Comparison of ENCODE assay signal across 21 cellular contexts in the genomic region with DNA sequence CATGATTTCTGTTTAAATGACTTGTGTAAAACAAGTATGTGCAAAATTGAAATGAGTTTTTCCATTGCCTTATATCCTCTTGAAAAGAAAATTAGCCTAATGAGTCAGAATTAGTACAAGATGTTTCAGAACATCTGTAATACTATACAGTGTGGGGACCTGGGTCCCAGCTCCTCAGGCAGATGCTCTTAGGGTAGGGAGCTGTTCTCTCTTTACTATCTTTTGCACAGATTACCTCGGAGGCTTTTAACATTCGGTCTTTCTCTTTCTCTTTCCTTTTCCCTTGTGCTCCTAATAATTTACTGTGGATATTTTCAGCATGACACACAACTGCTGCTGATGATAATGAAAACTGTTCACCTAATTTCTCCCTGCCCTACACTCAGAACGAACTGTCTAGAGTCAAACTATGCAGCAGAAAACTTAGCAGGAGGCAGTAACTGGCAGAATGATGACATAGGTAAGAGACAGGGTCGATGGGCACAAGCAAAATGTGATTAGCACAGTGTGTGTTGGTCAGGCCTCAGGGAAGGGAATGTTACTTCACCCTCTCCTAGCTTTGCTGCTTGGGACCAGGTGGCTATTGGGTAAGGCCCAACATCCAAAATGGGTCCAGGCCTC.
DNase-seq lines count a peak whose midpoint lies in the region; ATAC-seq and TF ChIP-seq lines count a peak whose summit lies in the region.
"Had no signal": no experiment of that assay in that cellular context is flagged by ENCODE, and none has a peak within 500 bp of the region (broad histone marks: within the 10 kb centered on the region; RNA-seq: fewer than 3 reads in every experiment).

No MANE protein-coding gene starts in this region.

- in situ Hi-C loops in gastrocnemius medialis (cut with MboI; ENCODE audit: low sequenced_read_pairs in 4 of 4): no loop called here

- DNase-seq in LHCN-M2 (ENCODE audit: low read depth) (peak; percentile 31), fibroblast of peridontal ligament (ENCODE audit: extremely low read depth) (peak; percentile 0), type B pancreatic cell (ENCODE audit: extremely low spot score, unreplicated experiment) (no peak), gastrocnemius medialis (no peak), NCI-H187 treated with DMSO at 0.1 percent for 48 hours (lab: John Stamatoyannopoulos, UW) (no peak)
- DNase-seq: CD8-positive, alpha-beta T cell; DND-41; GDM1; GOT3; KBM-7; NCI-H1092; NCI-H146; NCI-H2081 treated with DMSO at 0.1 percent for 48 hours; NCI-H526; RPMI8226; SIG-M5; SW 1271 had no signal

- no peaks in the 10 kb centered on the region for H3K27me3 Mint-ChIP-seq in type B pancreatic cell

- no peak overlapping the region for H3K27ac ChIP-seq in gastrocnemius medialis
- H3K27ac ChIP-seq: BLaER1 had no signal

- no peak overlapping the region for H3K4me3 Mint-ChIP-seq in type B pancreatic cell
- H3K4me3 Mint-ChIP-seq: CD8-positive, alpha-beta T cell had no signal

- peaks cover 4% of the 10 kb centered on the region for H3K9me3 Mint-ChIP-seq in type B pancreatic cell
- H3K9me3 Mint-ChIP-seq: CD8-positive, alpha-beta T cell had no signal

- TF ChIP-seq POLR2A in gastrocnemius medialis (IDR thresholded peaks at IDR 0.05): no peak

- no peaks in the 10 kb centered on the region for H3K27me3 ChIP-seq in gastrocnemius medialis
- H3K27me3 ChIP-seq: BLaER1 had no signal

- no peak overlapping the region for H3K4me3 ChIP-seq in gastrocnemius medialis
- H3K4me3 ChIP-seq: BLaER1, GM12878 had no signal

- intact Hi-C loops in gastrocnemius medialis (cut with DNase I; ENCODE audit: low total_unique reads): no loop called here

- H3K4me1 ChIP-seq in gastrocnemius medialis: no peaks in the 10 kb centered on the region
- H3K4me1 ChIP-seq: BLaER1 had no signal

- H3K4me1 Mint-ChIP-seq in type B pancreatic cell (ENCODE audit: unreplicated experiment): no peaks in the 10 kb centered on the region

- H3K36me3 Mint-ChIP-seq in type B pancreatic cell: no peaks in the 10 kb centered on the region
- H3K36me3 Mint-ChIP-seq: CD8-positive, alpha-beta T cell had no signal

- H3K27ac Mint-ChIP-seq in type B pancreatic cell: peak overlapping the region; percentile 1
- H3K27ac Mint-ChIP-seq: CD8-positive, alpha-beta T cell had no signal

- H3K9me3 ChIP-seq in gastrocnemius medialis: no peaks in the 10 kb centered on the region
- H3K9me3 ChIP-seq: BLaER1 had no signal

- no peak for TF ChIP-seq CTCF in type B pancreatic cell (conservative IDR thresholded peaks at IDR 0.05)
- TF ChIP-seq CTCF in gastrocnemius medialis (IDR thresholded peaks at IDR 0.05 in 4 of 5, conservative IDR thresholded peaks at IDR 0.05 in 1 of 5): no peak

- H3K36me3 ChIP-seq in gastrocnemius medialis: no peaks in the 10 kb centered on the region
- H3K36me3 ChIP-seq: BLaER1 had no signal

- ATAC-seq in SK-N-SH treated with all-trans-retinoic acid at 6 μM for 48 hours (peak; percentile 71), HG02571 (IDR thresholded peaks at IDR 0.05; ENCODE audit: unreplicated experiment) (no peak), gastrocnemius medialis (no peak)
- ATAC-seq: CD8-positive, alpha-beta T cell; GM12878 had no signal

TF ChIP-seq in SK-N-SH treated with all-trans-retinoic acid at 6 μM for 48 hours, 23 proteins besides CTCF, POLR2A, EP300 and RAD21:
- no peak for TF ChIP-seq ISL1 (CRISPR knock-in tag; IDR thresholded peaks at IDR 0.05)
- no peak for TF ChIP-seq BACH2 (CRISPR knock-in tag; IDR thresholded peaks at IDR 0.05; ENCODE audit: borderline replicate concordance)
- TF ChIP-seq, protein P1, sequence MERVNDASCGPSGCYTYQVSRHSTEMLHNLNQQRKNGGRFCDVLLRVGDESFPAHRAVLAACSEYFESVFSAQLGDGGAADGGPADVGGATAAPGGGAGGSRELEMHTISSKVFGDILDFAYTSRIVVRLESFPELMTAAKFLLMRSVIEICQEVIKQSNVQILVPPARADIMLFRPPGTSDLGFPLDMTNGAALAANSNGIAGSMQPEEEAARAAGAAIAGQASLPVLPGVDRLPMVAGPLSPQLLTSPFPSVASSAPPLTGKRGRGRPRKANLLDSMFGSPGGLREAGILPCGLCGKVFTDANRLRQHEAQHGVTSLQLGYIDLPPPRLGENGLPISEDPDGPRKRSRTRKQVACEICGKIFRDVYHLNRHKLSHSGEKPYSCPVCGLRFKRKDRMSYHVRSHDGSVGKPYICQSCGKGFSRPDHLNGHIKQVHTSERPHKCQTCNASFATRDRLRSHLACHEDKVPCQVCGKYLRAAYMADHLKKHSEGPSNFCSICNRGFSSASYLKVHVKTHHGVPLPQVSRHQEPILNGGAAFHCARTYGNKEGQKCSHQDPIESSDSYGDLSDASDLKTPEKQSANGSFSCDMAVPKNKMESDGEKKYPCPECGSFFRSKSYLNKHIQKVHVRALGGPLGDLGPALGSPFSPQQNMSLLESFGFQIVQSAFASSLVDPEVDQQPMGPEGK (CRISPR knock-in tag; IDR thresholded peaks at IDR 0.05; ENCODE audit: borderline replicate concordance): no peak
- TF ChIP-seq, protein P2, sequence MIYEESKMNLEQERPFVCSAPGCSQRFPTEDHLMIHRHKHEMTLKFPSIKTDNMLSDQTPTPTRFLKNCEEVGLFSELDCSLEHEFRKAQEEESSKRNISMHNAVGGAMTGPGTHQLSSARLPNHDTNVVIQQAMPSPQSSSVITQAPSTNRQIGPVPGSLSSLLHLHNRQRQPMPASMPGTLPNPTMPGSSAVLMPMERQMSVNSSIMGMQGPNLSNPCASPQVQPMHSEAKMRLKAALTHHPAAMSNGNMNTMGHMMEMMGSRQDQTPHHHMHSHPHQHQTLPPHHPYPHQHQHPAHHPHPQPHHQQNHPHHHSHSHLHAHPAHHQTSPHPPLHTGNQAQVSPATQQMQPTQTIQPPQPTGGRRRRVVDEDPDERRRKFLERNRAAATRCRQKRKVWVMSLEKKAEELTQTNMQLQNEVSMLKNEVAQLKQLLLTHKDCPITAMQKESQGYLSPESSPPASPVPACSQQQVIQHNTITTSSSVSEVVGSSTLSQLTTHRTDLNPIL (CRISPR knock-in tag; IDR thresholded peaks at IDR 0.05; ENCODE audit: low read depth): no peak
- TF ChIP-seq, protein P3, sequence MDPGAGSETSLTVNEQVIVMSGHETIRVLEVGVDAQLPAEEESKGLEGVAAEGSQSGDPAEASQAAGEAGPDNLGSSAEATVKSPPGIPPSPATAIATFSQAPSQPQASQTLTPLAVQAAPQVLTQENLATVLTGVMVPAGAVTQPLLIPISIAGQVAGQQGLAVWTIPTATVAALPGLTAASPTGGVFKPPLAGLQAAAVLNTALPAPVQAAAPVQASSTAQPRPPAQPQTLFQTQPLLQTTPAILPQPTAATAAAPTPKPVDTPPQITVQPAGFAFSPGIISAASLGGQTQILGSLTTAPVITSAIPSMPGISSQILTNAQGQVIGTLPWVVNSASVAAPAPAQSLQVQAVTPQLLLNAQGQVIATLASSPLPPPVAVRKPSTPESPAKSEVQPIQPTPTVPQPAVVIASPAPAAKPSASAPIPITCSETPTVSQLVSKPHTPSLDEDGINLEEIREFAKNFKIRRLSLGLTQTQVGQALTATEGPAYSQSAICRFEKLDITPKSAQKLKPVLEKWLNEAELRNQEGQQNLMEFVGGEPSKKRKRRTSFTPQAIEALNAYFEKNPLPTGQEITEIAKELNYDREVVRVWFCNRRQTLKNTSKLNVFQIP (CRISPR knock-in tag; IDR thresholded peaks at IDR 0.05; ENCODE audit: borderline replicate concordance, low read depth): no peak

Comparison
In these comparisons a context has a peak if more than half of its experiments do, and no peak if none do; other contexts are left out.
1. DNase-seq: peak in LHCN-M2 (single experiment) and fibroblast of peridontal ligament (single experiment); none in type B pancreatic cell (single experiment), gastrocnemius medialis (0 of 2) and NCI-H187 treated with DMSO at 0.1 percent for 48 hours (single experiment).